In the genomic region with DNA sequence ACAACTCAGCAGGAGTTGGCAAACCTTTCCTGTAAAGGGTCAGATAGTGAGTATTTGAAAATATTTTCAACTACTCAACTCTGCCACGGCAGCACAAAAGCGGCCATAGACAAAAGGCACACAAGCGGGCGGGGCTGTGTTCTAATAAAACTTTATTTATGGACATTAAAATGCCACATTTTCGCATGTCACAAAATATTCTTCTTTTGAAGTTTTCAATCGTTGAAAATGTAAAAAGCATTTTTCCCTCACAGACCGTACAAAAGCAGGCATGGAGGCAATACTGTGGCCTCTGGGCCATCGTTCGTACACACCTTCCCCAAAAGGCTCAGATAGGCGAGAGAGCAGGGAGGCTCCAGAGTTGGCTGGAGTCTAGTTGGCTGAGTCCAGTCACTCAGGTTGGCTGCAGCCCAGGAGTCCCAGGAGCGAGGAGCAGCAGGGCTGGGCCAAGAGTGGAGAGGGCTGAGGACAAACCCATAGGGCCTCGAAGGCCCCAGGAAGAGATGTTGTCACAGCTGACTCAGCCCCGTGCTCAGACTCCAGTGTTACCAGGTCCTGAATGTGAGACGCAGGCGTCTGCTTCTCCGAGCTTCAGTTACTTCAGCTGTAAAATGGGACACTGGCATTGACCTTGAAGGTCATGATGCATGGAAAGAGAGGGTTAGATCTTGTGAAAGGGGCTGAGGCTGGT, we compare ENCODE assay signal across 1 cellular context.
TF ChIP-seq lines count a peak whose summit lies in the region.

No MANE protein-coding gene starts in this region.

TF ChIP-seq in H1, 55 proteins besides CTCF, POLR2A, EP300 and RAD21:
- TF ChIP-seq CHD1 (IDR thresholded peaks at IDR 0.05; ENCODE audit: low read depth, low read length) (no peak), CHD7 (IDR thresholded peaks at IDR 0.05; ENCODE audit: insufficient replicate concordance, low read length) (no peak), RFX5 (IDR thresholded peaks at IDR 0.05; ENCODE audit: borderline replicate concordance, low read depth, low read length) (no peak), E2F6 (IDR thresholded peaks at IDR 0.05) (no peak), ZNF274 (IDR thresholded peaks at IDR 0.05; ENCODE audit: borderline replicate concordance, extremely low read depth, low read length) (no peak), TAF1 (IDR thresholded peaks at IDR 0.05; ENCODE audit: low read depth, low read length) (no peak), SUZ12 (IDR thresholded peaks at IDR 0.05; ENCODE audit: low read length) (no peak), SIX5 (IDR thresholded peaks at IDR 0.05; ENCODE audit: low read depth, low read length) (no peak), SP1 (IDR thresholded peaks at IDR 0.05; ENCODE audit: low read depth, low read length) (no peak), SP4 (IDR thresholded peaks at IDR 0.05; ENCODE audit: low read length) (no peak), TEAD4 (IDR thresholded peaks at IDR 0.05; ENCODE audit: low read depth, low read length) (no peak), CREB1 (IDR thresholded peaks at IDR 0.05) (no peak), HDAC6 (IDR thresholded peaks at IDR 0.05; ENCODE audit: low read depth, low read length) (no peak), RNF2 (IDR thresholded peaks at IDR 0.05; ENCODE audit: borderline replicate concordance, low read depth, low read length, missing control alignments, poor library complexity, severe bottlenecking) (no peak), EGR1 (IDR thresholded peaks at IDR 0.05; ENCODE audit: borderline replicate concordance, low read depth, low read length) (no peak), PHF8 (conservative IDR thresholded peaks at IDR 0.05; ENCODE audit: low read depth, low read length) (no peak)
- TF ChIP-seq, protein P1, sequence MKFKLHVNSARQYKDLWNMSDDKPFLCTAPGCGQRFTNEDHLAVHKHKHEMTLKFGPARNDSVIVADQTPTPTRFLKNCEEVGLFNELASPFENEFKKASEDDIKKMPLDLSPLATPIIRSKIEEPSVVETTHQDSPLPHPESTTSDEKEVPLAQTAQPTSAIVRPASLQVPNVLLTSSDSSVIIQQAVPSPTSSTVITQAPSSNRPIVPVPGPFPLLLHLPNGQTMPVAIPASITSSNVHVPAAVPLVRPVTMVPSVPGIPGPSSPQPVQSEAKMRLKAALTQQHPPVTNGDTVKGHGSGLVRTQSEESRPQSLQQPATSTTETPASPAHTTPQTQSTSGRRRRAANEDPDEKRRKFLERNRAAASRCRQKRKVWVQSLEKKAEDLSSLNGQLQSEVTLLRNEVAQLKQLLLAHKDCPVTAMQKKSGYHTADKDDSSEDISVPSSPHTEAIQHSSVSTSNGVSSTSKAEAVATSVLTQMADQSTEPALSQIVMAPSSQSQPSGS (IDR thresholded peaks at IDR 0.05; ENCODE audit: low read length), result no peak
- TF ChIP-seq, protein P2, sequence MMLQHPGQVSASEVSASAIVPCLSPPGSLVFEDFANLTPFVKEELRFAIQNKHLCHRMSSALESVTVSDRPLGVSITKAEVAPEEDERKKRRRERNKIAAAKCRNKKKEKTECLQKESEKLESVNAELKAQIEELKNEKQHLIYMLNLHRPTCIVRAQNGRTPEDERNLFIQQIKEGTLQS (IDR thresholded peaks at IDR 0.05; ENCODE audit: insufficient read depth, low read depth, low read length), result no peak
TF ChIP-seq in H1: peak in this region for 0.
